Comparison of ENCODE assay signal across 8 cellular contexts in the genomic region with DNA sequence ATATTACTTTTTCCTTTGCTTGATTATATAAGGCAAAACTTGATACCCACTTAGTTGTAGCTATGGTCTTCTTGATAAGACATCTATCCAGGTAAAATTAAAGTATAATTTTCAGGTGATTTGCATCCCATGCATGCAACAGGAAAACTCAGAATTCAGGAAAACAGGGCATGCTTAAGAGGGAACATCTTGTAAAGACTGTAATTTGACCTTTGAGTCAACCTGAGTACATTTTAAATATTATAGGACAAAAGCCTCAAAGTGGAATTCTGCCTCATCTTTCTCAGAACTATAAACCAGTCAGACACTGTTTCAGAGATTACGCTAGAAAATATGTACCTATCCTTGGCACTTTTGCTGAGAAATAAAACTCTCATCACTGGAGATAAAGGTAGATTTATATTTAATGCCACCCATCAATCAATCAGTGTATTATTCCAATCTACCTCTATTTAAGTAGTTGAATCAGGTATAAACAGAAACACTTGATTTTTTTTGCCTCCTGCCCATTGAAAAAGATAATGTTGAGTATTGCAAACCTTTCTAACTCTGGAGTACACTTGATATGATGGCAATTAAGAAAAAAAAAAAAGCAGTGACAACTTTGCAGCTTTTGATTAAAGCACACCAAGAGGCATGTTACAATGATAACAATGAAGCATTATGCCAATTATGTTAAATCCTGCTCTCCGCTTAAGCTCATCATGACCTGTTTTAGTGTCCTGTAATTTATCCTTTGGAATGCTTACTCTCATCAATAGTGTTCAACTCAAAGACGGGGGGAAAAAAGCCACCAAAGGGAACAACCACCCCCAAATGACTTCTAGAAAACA. TPM values are rescaled to one million over a fixed set of nuclear protein-coding genes. Genes with fewer than 3 reads are reported as not detected.
DNase-seq lines count a peak whose midpoint lies in the region; ATAC-seq and TF ChIP-seq lines count a peak whose summit lies in the region.

No MANE protein-coding gene starts in this region.

- H3K9ac ChIP-seq in muscle layer of colon (ENCODE audit: low read length), result peak overlapping the region; percentile 62

- H3K9me3 ChIP-seq in A673 (ENCODE audit: low read depth, low read length, poor library complexity, severe bottlenecking) (no peaks in the 10 kb centered on the region), muscle layer of colon (ENCODE audit: low read length) (no peaks in the 10 kb centered on the region)

- in situ Hi-C loops in brain microvascular endothelial cell (cut with HindIII; ENCODE audit: low pct_ligation_motif_present, low sequenced_read_pairs), result loop anchor here (10.0 kb wide), 1 partner anchor 683 kb away; no protein-coding TSS in a partner anchor

- DNase-seq in A673 (ENCODE audit: low spot score) (peak; percentile 26), HFF-Myc (ENCODE audit: extremely low read depth, low read depth) (no peak), brain microvascular endothelial cell (no peak), amniotic stem cell (lab: John Stamatoyannopoulos, UW) (no peak), NCI-H2081 treated with DMSO at 0.1 percent for 48 hours (lab: John Stamatoyannopoulos, UW) (no peak)
- no peak for DNase-seq in stimulated activated CD4-positive, alpha-beta T cell treated with anti-CD3 and anti-CD28 coated beads, Interleukin-1b, Interleukin-23, amount 100 ng/mL, for 48 hours

- intact Hi-C loops in A673 (cut with micrococcal nuclease; ENCODE audit: unreplicated experiment), result loop anchor here (5.0 to 10.0 kb wide), 2 partner anchors 101 to 1553 kb away; no protein-coding TSS in a partner anchor

- BruUV-seq in A673 (replicated peaks; lab: Mats Ljungman, UMichigan), result TSS peak; percentile 1

- POLR2A ChIA-PET in A673 (lab: Charles Lee; ENCODE audit: low non-redundant PET), result interaction anchor here (0.6 to 1.0 kb wide), 5 partner anchors 146 to 1070 kb away, joined by 3 to 5 read pairs (median 4); no protein-coding TSS in a partner anchor

- H3K4me3 ChIP-seq in A673 (ENCODE audit: low read depth, low read length, poor library complexity, severe bottlenecking) (peak overlapping the region; percentile 87), HFF-Myc (replicated peaks; ENCODE audit: low read depth, low read length) (peak overlapping the region; percentile 66), brain microvascular endothelial cell (ENCODE audit: low read depth, low read length) (peak overlapping the region; percentile 96), muscle layer of colon (ENCODE audit: low read depth in 1 of 2, low read length in 2 of 2) (peak overlapping the region; percentile 38 to 77)

- no peak for ATAC-seq in HG03280 (IDR thresholded peaks at IDR 0.05; ENCODE audit: unreplicated experiment)

- peaks cover 43% of the 10 kb centered on the region for H3K4me1 ChIP-seq in A673 (ENCODE audit: insufficient read depth, low read length, poor library complexity, severe bottlenecking)
- H3K4me1 ChIP-seq in muscle layer of colon (ENCODE audit: insufficient read depth, low read length), result peaks cover 33% of the 10 kb centered on the region

- H3K27me3 ChIP-seq in A673 (replicated peaks; ENCODE audit: insufficient read depth, low read depth, low read length, poor library complexity), result no peaks in the 10 kb centered on the region
- H3K27me3 ChIP-seq in brain microvascular endothelial cell (replicated peaks), result no peaks in the 10 kb centered on the region
- H3K27me3 ChIP-seq in muscle layer of colon (ENCODE audit: control insufficient read depth in 1 of 2, insufficient read depth in 2 of 2, low read length in 2 of 2), result no peaks in the 10 kb centered on the region

- CTCF ChIA-PET in A673 (lab: Charles Lee), result interaction anchor here (0.9 kb wide), 1 partner anchor 153 kb away, joined by 4 read pairs; no protein-coding TSS in a partner anchor

- TF ChIP-seq CTCF in A673 (conservative IDR thresholded peaks at IDR 0.05; ENCODE audit: low read depth, low read length), result no peak
- no peak for TF ChIP-seq CTCF in HFF-Myc (IDR thresholded peaks at IDR 0.05; ENCODE audit: low read depth, low read length, missing control alignments)
- no peak for TF ChIP-seq CTCF in brain microvascular endothelial cell (IDR thresholded peaks at IDR 0.05; ENCODE audit: low read depth, low read length, missing control alignments)

- H3K36me3 ChIP-seq in A673 (ENCODE audit: insufficient read depth, low read length, poor library complexity, severe bottlenecking) (peaks cover 44% of the 10 kb centered on the region), brain microvascular endothelial cell (replicated peaks) (peaks cover 21% of the 10 kb centered on the region), muscle layer of colon (ENCODE audit: insufficient read depth, low read length) (peaks cover 17% of the 10 kb centered on the region)

- H3K27ac ChIP-seq in A673 (ENCODE audit: low read depth, low read length, poor library complexity, severe bottlenecking) (peak overlapping the region; percentile 96), brain microvascular endothelial cell (peak overlapping the region; percentile 50), muscle layer of colon (ENCODE audit: low read depth, low read length) (peak overlapping the region; percentile 25)

RNA-seq across cellular contexts. Expression of a gene that starts 2.8 kb away (rescaled TPM):
- total RNA-seq in A673 (2021), result 365 and 437 TPM in 2 replicates

Comparison
In these comparisons a context has a peak if more than half of its experiments do, and no peak if none do; other contexts are left out.
1. H3K27ac ChIP-seq: peak in every context shown above with its lines; median percentile 96 in A673; 50 in brain microvascular endothelial cell; 25 in muscle layer of colon.